Comparison of ENCODE assay signal across 1 cellular context in the genomic region with DNA sequence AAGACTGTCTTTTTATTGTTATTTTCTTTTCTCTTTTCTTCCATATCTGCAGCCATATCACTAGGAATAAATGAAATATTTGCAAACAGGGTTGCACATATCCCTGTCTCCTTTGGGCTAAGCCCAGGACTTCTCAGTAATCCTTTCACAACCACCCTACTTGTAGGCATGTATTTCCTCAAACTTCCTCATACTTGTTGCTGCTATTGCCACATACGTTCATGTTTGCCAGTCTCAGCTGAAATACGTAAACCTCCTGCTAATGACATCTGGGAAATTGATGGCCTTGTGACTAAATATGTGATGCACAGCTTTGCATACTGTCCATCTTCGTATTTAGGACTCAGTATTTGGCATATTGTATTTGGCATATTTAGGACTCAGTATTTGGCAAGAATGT.
TF ChIP-seq lines count a peak whose summit lies in the region.

No MANE protein-coding gene starts in this region.

TF ChIP-seq in A549, 52 proteins besides CTCF, POLR2A, EP300 and RAD21 (continued from another document):
- TF ChIP-seq, protein P1, sequence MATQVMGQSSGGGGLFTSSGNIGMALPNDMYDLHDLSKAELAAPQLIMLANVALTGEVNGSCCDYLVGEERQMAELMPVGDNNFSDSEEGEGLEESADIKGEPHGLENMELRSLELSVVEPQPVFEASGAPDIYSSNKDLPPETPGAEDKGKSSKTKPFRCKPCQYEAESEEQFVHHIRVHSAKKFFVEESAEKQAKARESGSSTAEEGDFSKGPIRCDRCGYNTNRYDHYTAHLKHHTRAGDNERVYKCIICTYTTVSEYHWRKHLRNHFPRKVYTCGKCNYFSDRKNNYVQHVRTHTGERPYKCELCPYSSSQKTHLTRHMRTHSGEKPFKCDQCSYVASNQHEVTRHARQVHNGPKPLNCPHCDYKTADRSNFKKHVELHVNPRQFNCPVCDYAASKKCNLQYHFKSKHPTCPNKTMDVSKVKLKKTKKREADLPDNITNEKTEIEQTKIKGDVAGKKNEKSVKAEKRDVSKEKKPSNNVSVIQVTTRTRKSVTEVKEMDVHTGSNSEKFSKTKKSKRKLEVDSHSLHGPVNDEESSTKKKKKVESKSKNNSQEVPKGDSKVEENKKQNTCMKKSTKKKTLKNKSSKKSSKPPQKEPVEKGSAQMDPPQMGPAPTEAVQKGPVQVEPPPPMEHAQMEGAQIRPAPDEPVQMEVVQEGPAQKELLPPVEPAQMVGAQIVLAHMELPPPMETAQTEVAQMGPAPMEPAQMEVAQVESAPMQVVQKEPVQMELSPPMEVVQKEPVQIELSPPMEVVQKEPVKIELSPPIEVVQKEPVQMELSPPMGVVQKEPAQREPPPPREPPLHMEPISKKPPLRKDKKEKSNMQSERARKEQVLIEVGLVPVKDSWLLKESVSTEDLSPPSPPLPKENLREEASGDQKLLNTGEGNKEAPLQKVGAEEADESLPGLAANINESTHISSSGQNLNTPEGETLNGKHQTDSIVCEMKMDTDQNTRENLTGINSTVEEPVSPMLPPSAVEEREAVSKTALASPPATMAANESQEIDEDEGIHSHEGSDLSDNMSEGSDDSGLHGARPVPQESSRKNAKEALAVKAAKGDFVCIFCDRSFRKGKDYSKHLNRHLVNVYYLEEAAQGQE (IDR thresholded peaks at IDR 0.05) = no peak
- TF ChIP-seq CBX2 (IDR thresholded peaks at IDR 0.05; ENCODE audit: borderline replicate concordance, low read depth) = no peak
- TF ChIP-seq, protein P2, sequence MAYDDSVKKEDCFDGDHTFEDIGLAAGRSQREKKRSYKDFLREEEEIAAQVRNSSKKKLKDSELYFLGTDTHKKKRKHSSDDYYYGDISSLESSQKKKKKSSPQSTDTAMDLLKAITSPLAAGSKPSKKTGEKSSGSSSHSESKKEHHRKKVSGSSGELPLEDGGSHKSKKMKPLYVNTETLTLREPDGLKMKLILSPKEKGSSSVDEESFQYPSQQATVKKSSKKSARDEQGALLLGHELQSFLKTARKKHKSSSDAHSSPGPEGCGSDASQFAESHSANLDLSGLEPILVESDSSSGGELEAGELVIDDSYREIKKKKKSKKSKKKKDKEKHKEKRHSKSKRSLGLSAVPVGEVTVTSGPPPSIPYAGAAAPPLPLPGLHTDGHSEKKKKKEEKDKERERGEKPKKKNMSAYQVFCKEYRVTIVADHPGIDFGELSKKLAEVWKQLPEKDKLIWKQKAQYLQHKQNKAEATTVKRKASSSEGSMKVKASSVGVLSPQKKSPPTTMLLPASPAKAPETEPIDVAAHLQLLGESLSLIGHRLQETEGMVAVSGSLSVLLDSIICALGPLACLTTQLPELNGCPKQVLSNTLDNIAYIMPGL (CRISPR knock-in tag; IDR thresholded peaks at IDR 0.05; ENCODE audit: borderline replicate concordance) = no peak
- peak; percentile 59; the same call in 1 of the 2 replicates for TF ChIP-seq HOXA7 (CRISPR knock-in tag; IDR thresholded peaks at IDR 0.05)
- peak; percentile 86 for TF ChIP-seq JUNB (IDR thresholded peaks at IDR 0.05)
- TF ChIP-seq FOSL2 (IDR thresholded peaks at IDR 0.05) = no peak
- peak; percentile 91 for TF ChIP-seq FOSL2 (CRISPR knock-in tag; IDR thresholded peaks at IDR 0.05)
- TF ChIP-seq EHF (CRISPR knock-in tag; IDR thresholded peaks at IDR 0.05) = peak; percentile 93
- peak; percentile 98 to 99 for TF ChIP-seq CEBPB (IDR thresholded peaks at IDR 0.05)
- no peak for TF ChIP-seq HEYL (CRISPR knock-in tag; IDR thresholded peaks at IDR 0.05)
- TF ChIP-seq ESRRA (IDR thresholded peaks at IDR 0.05; ENCODE audit: borderline replicate concordance, low read length) = no peak
- no peak for TF ChIP-seq ZC3H11A (IDR thresholded peaks at IDR 0.05)
- no peak for TF ChIP-seq ZSCAN20 (CRISPR knock-in tag; IDR thresholded peaks at IDR 0.05)
- TF ChIP-seq, protein P3, sequence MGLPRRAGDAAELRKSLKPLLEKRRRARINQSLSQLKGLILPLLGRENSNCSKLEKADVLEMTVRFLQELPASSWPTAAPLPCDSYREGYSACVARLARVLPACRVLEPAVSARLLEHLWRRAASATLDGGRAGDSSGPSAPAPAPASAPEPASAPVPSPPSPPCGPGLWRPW (IDR thresholded peaks at IDR 0.05) = peak; percentile 95
- no peak for TF ChIP-seq CHD2 (IDR thresholded peaks at IDR 0.05; ENCODE audit: low read length, partially characterized antibody)
- TF ChIP-seq MAZ (IDR thresholded peaks at IDR 0.05; ENCODE audit: borderline replicate concordance, low read depth, low read length) = no peak
- TF ChIP-seq HOXB5 (CRISPR knock-in tag; IDR thresholded peaks at IDR 0.05) = peak; percentile 99
- TF ChIP-seq TP53 (CRISPR knock-in tag; IDR thresholded peaks at IDR 0.05) = no peak
- no peak for TF ChIP-seq NPAS2 (CRISPR knock-in tag; IDR thresholded peaks at IDR 0.05; ENCODE audit: borderline replicate concordance)
- peak; percentile 97 for TF ChIP-seq GATA3 (IDR thresholded peaks at IDR 0.05; ENCODE audit: borderline replicate concordance)
- TF ChIP-seq BHLHE40 (IDR thresholded peaks at IDR 0.05; ENCODE audit: low read depth, low read length) = no peak
- no peak for TF ChIP-seq POLR2AphosphoS2 (conservative IDR thresholded peaks at IDR 0.05; ENCODE audit: low read length)
- TF ChIP-seq MYC (IDR thresholded peaks at IDR 0.05; ENCODE audit: borderline replicate concordance, low read length) = no peak
- no peak for TF ChIP-seq PHF8 (IDR thresholded peaks at IDR 0.05; ENCODE audit: borderline replicate concordance, low read depth)
- peak; percentile 85 to 90; a peak in 4 of 5 replicates for TF ChIP-seq JUN (IDR thresholded peaks at IDR 0.05)
- TF ChIP-seq CHD4 (IDR thresholded peaks at IDR 0.05; ENCODE audit: borderline replicate concordance) = no peak
